Comparison of ENCODE assay signal across 17 cellular contexts in genomic region chr17:72097144-72097543, GRCh38. TPM values are rescaled to one million over a fixed set of nuclear protein-coding genes. Genes with fewer than 3 reads are reported as not detected.
DNase-seq lines count a peak whose midpoint lies in the region; ATAC-seq and TF ChIP-seq lines count a peak whose summit lies in the region.
"Had no signal": no experiment of that assay in that cellular context is flagged by ENCODE, and none has a peak within 500 bp of the region (broad histone marks: within the 10 kb centered on the region; RNA-seq: fewer than 3 reads in every experiment).

No MANE protein-coding gene starts in this region.

- H3K36me3 ChIP-seq in BE2C, result no peaks in the 10 kb centered on the region
- H3K36me3 ChIP-seq in SJSA1, result no peaks in the 10 kb centered on the region

- H3K4me3 Mint-ChIP-seq in activated T-cell treated with anti-CD3 and anti-CD28 coated beads, Interleukin-2, amount 50 U/mL, for 4 hours, result no peak overlapping the region

- H3K4me1 ChIP-seq in BE2C (no peaks in the 10 kb centered on the region), SJSA1 (replicated peaks) (peaks cover 18% of the 10 kb centered on the region), foreskin keratinocyte (no peaks in the 10 kb centered on the region)

- H3K9me3 ChIP-seq in BE2C, result no peaks in the 10 kb centered on the region
- 0 out of 2 replicates have a peak, but pooled peaks cover 5% of the 10 kb centered on the region for H3K9me3 ChIP-seq in SJSA1 (replicated peaks)

- H3K27me3 ChIP-seq in BE2C (no peaks in the 10 kb centered on the region), SJSA1 (replicated peaks) (no peaks in the 10 kb centered on the region), foreskin keratinocyte (no peaks in the 10 kb centered on the region)

- TF ChIP-seq CTCF in BE2C (IDR thresholded peaks at IDR 0.05; ENCODE audit: low read depth, low read length), result peak; percentile 22; the same call in 1 of the 2 replicates
- TF ChIP-seq CTCF in foreskin keratinocyte (conservative IDR thresholded peaks at IDR 0.05), result no peak

- H3K4me1 Mint-ChIP-seq in activated T-cell treated with anti-CD3 and anti-CD28 coated beads, Interleukin-2, amount 50 U/mL, for 4 hours (ENCODE audit: low read depth), result no peaks in the 10 kb centered on the region

- ATAC-seq in foreskin keratinocyte (peak; percentile 76), HG03039 (IDR thresholded peaks at IDR 0.05; ENCODE audit: unreplicated experiment) (no peak), GM19463 (IDR thresholded peaks at IDR 0.05; ENCODE audit: unreplicated experiment) (no peak), GM18505 (IDR thresholded peaks at IDR 0.05; ENCODE audit: unreplicated experiment) (no peak)
- no peak for ATAC-seq in activated T-cell treated with anti-CD3 and anti-CD28 coated beads, Interleukin-2, amount 50 U/mL, for 4 hours

- no peaks in the 10 kb centered on the region for H3K27me3 Mint-ChIP-seq in activated T-cell treated with anti-CD3 and anti-CD28 coated beads, Interleukin-2, amount 50 U/mL, for 4 hours (ENCODE audit: low read depth)

- H3K36me3 Mint-ChIP-seq in activated T-cell treated with anti-CD3 and anti-CD28 coated beads, Interleukin-2, amount 50 U/mL, for 4 hours (ENCODE audit: insufficient read depth), result no peaks in the 10 kb centered on the region

- H3K9me3 Mint-ChIP-seq in activated T-cell treated with anti-CD3 and anti-CD28 coated beads, Interleukin-2, amount 50 U/mL, for 4 hours, result no peaks in the 10 kb centered on the region

- DNase-seq in BE2C (no peak), HPDE6-E6E7 (ENCODE audit: extremely low spot score) (peak; percentile 49), SJSA1 (ENCODE audit: low read depth in 1 of 2, low spot score in 2 of 2) (peak; percentile 25 to 57), foreskin keratinocyte (peak; percentile 14 to 64)
- DNase-seq in activated T-cell treated with anti-CD3 and anti-CD28 coated beads, Interleukin-2, amount 50 U/mL, for 4 hours, result no peak
- DNase-seq: DMS53, Karpas-422, NCI-H1417, NCI-H1930, NCI-H2171, NCI-H774, RPMI8226 had no signal

- H3K4me3 ChIP-seq in BE2C (ENCODE audit: low read depth, low read length), result no peak overlapping the region
- no peak overlapping the region for H3K4me3 ChIP-seq in SJSA1
- H3K4me3 ChIP-seq: SK-N-MC had no signal

- no peak overlapping the region for H3K27ac ChIP-seq in SJSA1
- no peak overlapping the region for H3K27ac ChIP-seq in foreskin keratinocyte
- H3K27ac ChIP-seq: SK-N-MC had no signal

- no peak for TF ChIP-seq POLR2A in GM18505 (IDR thresholded peaks at IDR 0.05; ENCODE audit: borderline replicate concordance, extremely low read depth, insufficient read depth, insufficient read length)

RNA-seq across cellular contexts. Expression of gene SOX9, which starts 23.7 kb away (rescaled TPM):
- polyA plus RNA-seq in BE2C (2012; ENCODE audit: insufficient read depth, insufficient read length, low read depth), result 3.7 TPM
- 2.9 and 4.0 TPM in 2 replicates for total RNA-seq in SJSA1 (2014; rRNA removed; shearing (Covaris generic))
- 50.5 and 66.3 TPM in 2 replicates for total RNA-seq in foreskin keratinocyte
- 24.9 and 29.1 TPM in 2 replicates for polyA plus RNA-seq in foreskin keratinocyte
- total RNA-seq in activated T-cell treated with anti-CD3 and anti-CD28 coated beads, Interleukin-2, amount 50 U/mL, for 4 hours, result under 1 TPM; 0.08 to 0.16 (median 0.15) TPM
- total RNA-seq: G401 had no signal

Comparison
In these comparisons a context has a peak if more than half of its experiments do, and no peak if none do; other contexts are left out.
1. DNase-seq: peak in HPDE6-E6E7 (single experiment), SJSA1 (2 of 2) and foreskin keratinocyte (2 of 2); none in BE2C (single experiment) and activated T-cell treated with anti-CD3 and anti-CD28 coated beads, Interleukin-2, amount 50 U/mL, for 4 hours (single experiment).
2. RNA of gene SOX9, which starts 23.7 kb away (total RNA-seq): 50.5 to 66.3 TPM in foreskin keratinocyte; 2.9 to 4.0 TPM in SJSA1 and 0.08 to 0.16 TPM in activated T-cell treated with anti-CD3 and anti-CD28 coated beads, Interleukin-2, amount 50 U/mL, for 4 hours; every median in the first group is over 10 times any median in the second.